In the genomic region with DNA sequence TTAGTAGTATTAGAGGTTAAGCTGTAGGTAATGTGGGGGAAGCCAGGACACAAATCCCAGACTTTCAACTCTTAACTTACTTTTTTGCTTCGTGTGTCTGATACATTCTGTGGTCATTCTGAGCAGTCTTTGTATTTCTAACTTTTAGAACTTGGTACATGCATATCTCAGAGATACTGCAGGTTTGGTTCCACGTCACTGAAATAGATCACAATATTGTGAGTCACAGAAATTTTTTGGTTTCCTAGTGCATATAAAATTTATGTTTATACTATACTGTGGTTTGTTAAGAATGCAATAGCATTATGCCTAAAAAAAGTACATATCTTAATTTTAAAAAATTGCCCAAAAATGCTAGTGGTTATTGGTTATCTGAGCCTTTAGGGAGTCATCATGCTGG, we compare ENCODE assay signal across 16 cellular contexts.
"Had no signal": no experiment of that assay in that cellular context is flagged by ENCODE, and none has a peak within 500 bp of the region (broad histone marks: within the 10 kb centered on the region; RNA-seq: fewer than 3 reads in every experiment).

No MANE protein-coding gene starts in this region.

- H3K9me3 ChIP-seq: prostate gland, right lobe of liver, tibial nerve had no signal

- H3K27me3 Mint-ChIP-seq: activated CD4-positive, alpha-beta T cell treated with anti-CD3 and anti-CD28 coated beads, Interleukin-2, amount 10 ng/mL, durations not matched to agents 24 days and 14 days; naive thymus-derived CD4-positive, alpha-beta T cell; stimulated activated naive B cell treated with anti-CD40 and anti-IgM and Interleukin-4, amounts not matched to agents 10 μg/mL and 1 μg/mL and 100 μg/mL, for 72 hours had no signal

- H3K4me3 Mint-ChIP-seq: activated CD4-positive, alpha-beta T cell treated with anti-CD3 and anti-CD28 coated beads, Interleukin-2, amount 10 ng/mL, durations not matched to agents 24 days and 14 days; immature natural killer cell; naive thymus-derived CD4-positive, alpha-beta T cell; stimulated activated naive B cell treated with anti-CD40 and anti-IgM and Interleukin-4, amounts not matched to agents 10 μg/mL and 1 μg/mL and 100 μg/mL, for 72 hours; T-helper 1 cell treated with Interleukin-12 subunit alpha and Interleukin-12 subunit beta and Interleukin-4 antibody, amounts not matched to agents 30 μg/mL and 1 μg/mL, for 36 hours had no signal

- H3K27ac ChIP-seq: cardiac muscle cell, coronary artery, prostate gland, right lobe of liver, tibial nerve had no signal

- H3K9me3 Mint-ChIP-seq: activated CD4-positive, alpha-beta T cell treated with anti-CD3 and anti-CD28 coated beads, Interleukin-2, amount 10 ng/mL, durations not matched to agents 24 days and 14 days; immature natural killer cell; naive thymus-derived CD4-positive, alpha-beta T cell; stimulated activated naive B cell treated with anti-CD40 and anti-IgM and Interleukin-4, amounts not matched to agents 10 μg/mL and 1 μg/mL and 100 μg/mL, for 72 hours; T-helper 1 cell treated with Interleukin-12 subunit alpha and Interleukin-12 subunit beta and Interleukin-4 antibody, amounts not matched to agents 30 μg/mL and 1 μg/mL, for 36 hours had no signal

- H3K36me3 ChIP-seq: prostate gland, right lobe of liver had no signal

- H3K27ac Mint-ChIP-seq: activated CD4-positive, alpha-beta T cell treated with anti-CD3 and anti-CD28 coated beads, Interleukin-2, amount 10 ng/mL, durations not matched to agents 24 days and 14 days; immature natural killer cell; stimulated activated naive B cell treated with anti-CD40 and anti-IgM and Interleukin-4, amounts not matched to agents 10 μg/mL and 1 μg/mL and 100 μg/mL, for 72 hours; T-helper 1 cell treated with Interleukin-12 subunit alpha and Interleukin-12 subunit beta and Interleukin-4 antibody, amounts not matched to agents 30 μg/mL and 1 μg/mL, for 36 hours had no signal

- DNase-seq: activated CD4-positive, alpha-beta T cell treated with anti-CD3 and anti-CD28 coated beads, Interleukin-2, amount 10 ng/mL, durations not matched to agents 24 days and 14 days; activated naive CD4-positive, alpha-beta T cell treated with anti-CD3 and anti-CD28 coated beads, Interleukin-2, amount 50 U/mL, for 16 hours; activated T-cell treated with anti-CD3 and anti-CD28 coated beads for 4 hours; effector CD8-positive, alpha-beta T cell; glutamatergic neuron; immature natural killer cell; naive thymus-derived CD4-positive, alpha-beta T cell; nucleus accumbens; right lobe of liver; stimulated activated CD4-positive, alpha-beta T cell treated with anti-CD3 and anti-CD28 coated beads, Interleukin-2, amount 100 ng/mL, for 24 hours; stimulated activated naive B cell treated with anti-CD40 and anti-IgM and Interleukin-4, amounts not matched to agents 10 μg/mL and 1 μg/mL and 100 μg/mL, for 72 hours had no signal

- H3K4me3 ChIP-seq: cardiac muscle cell, coronary artery, prostate gland, right lobe of liver, tibial nerve had no signal
